In genomic region chr2:65056990-65057375, GRCh38 we compare ENCODE assay signal across 1 cellular context.
TF ChIP-seq lines count a peak whose summit lies in the region.

No MANE protein-coding gene starts in this region.

TF ChIP-seq in HCT116, 20 proteins besides CTCF, POLR2A, EP300 and RAD21 (continued from another document):
- TF ChIP-seq REST (IDR thresholded peaks at IDR 0.05; ENCODE audit: low read depth) (no peak), JUND (IDR thresholded peaks at IDR 0.05) (no peak), EZH2phosphoT487 (IDR thresholded peaks at IDR 0.05; ENCODE audit: borderline replicate concordance) (no peak), TCF7L2 (IDR thresholded peaks at IDR 0.05; ENCODE audit: borderline replicate concordance, extremely low read depth, insufficient read depth, insufficient read length) (no peak), ZNF274 (IDR thresholded peaks at IDR 0.05; ENCODE audit: low read depth, low read length) (no peak), MAX (IDR thresholded peaks at IDR 0.05) (no peak), SIN3A (IDR thresholded peaks at IDR 0.05; ENCODE audit: low read depth) (no peak)
